8 cellular contexts compared by ENCODE assay signal in the genomic region with DNA sequence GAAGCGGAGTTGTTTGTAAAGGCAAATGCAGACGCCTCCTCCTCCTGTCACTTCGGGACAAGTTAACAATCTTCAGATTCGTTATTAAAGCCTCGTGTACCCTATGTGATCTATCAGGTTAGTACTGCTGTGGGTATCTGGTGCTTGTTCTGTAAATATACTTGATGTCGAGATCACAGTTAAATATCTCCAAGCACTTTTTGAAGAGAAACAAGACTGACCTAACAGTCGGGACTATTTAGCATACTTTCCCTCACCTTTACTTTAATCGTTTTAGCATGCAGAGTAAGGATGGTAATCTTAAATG. TPM values are rescaled to one million over a fixed set of nuclear protein-coding genes. Genes with fewer than 3 reads are reported as not detected.
A peak's percentile ranks its signal among the peaks of the same experiment; 100 is the strongest.
DNase-seq lines count a peak whose midpoint lies in the region; ATAC-seq and TF ChIP-seq lines count a peak whose summit lies in the region.

No MANE protein-coding gene starts in this region.

- no peak overlapping the region for H3K4ac ChIP-seq in neuronal stem cell (ENCODE audit: low read length)

- H2BK5ac ChIP-seq in neuronal stem cell (ENCODE audit: low read length): no peak overlapping the region

- H2BK12ac ChIP-seq in neuronal stem cell (ENCODE audit: low read length): no peak overlapping the region

- no peaks in the 10 kb centered on the region for H3K9me3 Mint-ChIP-seq in Caco-2 (ENCODE audit: unreplicated experiment)
- no peaks in the 10 kb centered on the region for H3K9me3 Mint-ChIP-seq in effector memory CD8-positive, alpha-beta T cell

- no peak overlapping the region for H3K14ac ChIP-seq in neuronal stem cell (ENCODE audit: low read length)

- H3K4me1 Mint-ChIP-seq in Caco-2 (ENCODE audit: low read depth, unreplicated experiment): peaks cover 7% of the 10 kb centered on the region
- H3K4me1 Mint-ChIP-seq in effector memory CD8-positive, alpha-beta T cell (ENCODE audit: low read depth in 2 of 2): peaks cover 20 to 24% of the 10 kb centered on the region in 2 donors

- TF ChIP-seq CTCF in Caco-2 (IDR thresholded peaks at IDR 0.05; ENCODE audit: insufficient read depth in 1 of 2, low read depth in 1 of 2, low read length in 1 of 2, severe bottlenecking in 1 of 2, unreplicated experiment in 1 of 2): no peak

- H3K4me2 ChIP-seq in neuronal stem cell (ENCODE audit: insufficient read depth, low read length, poor library complexity, severe bottlenecking): peak overlapping the region; percentile 58

- no peaks in the 10 kb centered on the region for H3K27me3 ChIP-seq in Caco-2 (replicated peaks; ENCODE audit: control insufficient read depth, insufficient read depth, low read length)
- H3K27me3 ChIP-seq in neuronal stem cell (ENCODE audit: control insufficient read depth in 3 of 3, insufficient read depth in 3 of 3, low read depth in 1 of 3, low read length in 3 of 3): no peaks in the 10 kb centered on the region

- no peaks in the 10 kb centered on the region for H3K79me1 ChIP-seq in neuronal stem cell (ENCODE audit: low read depth, low read length)

- no peak overlapping the region for H3K23ac ChIP-seq in neuronal stem cell (ENCODE audit: low read depth, low read length, poor library complexity)

- POLR2A ChIA-PET in Caco-2 (lab: Charles Lee): interaction anchor here (1.2 kb wide), 3 partner anchors 109 to 238 kb away, joined by 4 to 10 read pairs (median 7); a partner anchor contains a TSS

- no CpG with 5 or more reads among the region's 8 CpGs for WGBS in neuronal stem cell (ENCODE audit: extremely low coverage in 2 of 2, insufficient read length in 2 of 2, insufficient replicate concordance in 1 of 2), 2 donors

- no peak overlapping the region for H2AK5ac ChIP-seq in neuronal stem cell (ENCODE audit: low read depth, low read length)

- no TSS peak for BruUV-seq in Caco-2 (replicated peaks; lab: Mats Ljungman, UMichigan)

- H2AFZ ChIP-seq in neuronal stem cell (ENCODE audit: low read length): peak overlapping the region; percentile 90

- no peaks in the 10 kb centered on the region for H3K27me3 Mint-ChIP-seq in Caco-2 (ENCODE audit: insufficient read depth, unreplicated experiment)
- peaks cover 12 to 16% of the 10 kb centered on the region in 2 donors for H3K27me3 Mint-ChIP-seq in effector memory CD8-positive, alpha-beta T cell

- no peak overlapping the region for H4K8ac ChIP-seq in neuronal stem cell (ENCODE audit: low read depth, low read length)

- H3K9me3 ChIP-seq in Caco-2 (no peaks in the 10 kb centered on the region), neuronal stem cell (replicated peaks in 1 of 2; ENCODE audit: control insufficient read depth in 2 of 2, insufficient read depth in 1 of 2, low read depth in 1 of 2, low read length in 2 of 2) (no peaks in the 10 kb centered on the region)

- CTCF ChIA-PET in Caco-2 (lab: Charles Lee): no interaction called here

- no peak overlapping the region for H2BK120ac ChIP-seq in neuronal stem cell (ENCODE audit: low read depth, low read length)

- no peak overlapping the region for H4K91ac ChIP-seq in neuronal stem cell (ENCODE audit: low read depth, low read length, poor library complexity)

- DNase-seq in Caco-2: no peak
- DNase-seq in MV-4-11 (lab: John Stamatoyannopoulos, UW): peak; percentile 41
- no peak for DNase-seq in effector memory CD8-positive, alpha-beta T cell
- no peak for DNase-seq in neuronal stem cell (ENCODE audit: low spot score)
- no peak for DNase-seq in posterior vena cava (ENCODE audit: low spot score)
- DNase-seq in amygdala (lab: John Stamatoyannopoulos, UW): no peak

- no peak overlapping the region for H3K18ac ChIP-seq in neuronal stem cell (ENCODE audit: low read length)

- no peak overlapping the region for H3K27ac ChIP-seq in neuronal stem cell (replicated peaks; ENCODE audit: low read length)

- peak overlapping the region; percentile 75 for H3K27ac Mint-ChIP-seq in Caco-2 (ENCODE audit: unreplicated experiment)
- peak overlapping the region; percentile 87 to 91 for H3K27ac Mint-ChIP-seq in effector memory CD8-positive, alpha-beta T cell

- intact Hi-C loops in Caco-2 (cut with micrococcal nuclease; ENCODE audit: unreplicated experiment): loop anchor here (10.0 kb wide), 1 partner anchor 291 kb away; no protein-coding TSS in a partner anchor
- intact Hi-C loops in posterior vena cava (cut with DNase I): loop anchor here in 1 of 2 donors (2.0 kb wide), 1 partner anchor 239 kb away; a partner anchor contains a TSS

- H3K9ac ChIP-seq in neuronal stem cell (ENCODE audit: low read depth, low read length, poor library complexity): no peak overlapping the region

- no peak overlapping the region for H2BK15ac ChIP-seq in neuronal stem cell (ENCODE audit: low read length)

- H3K4me3 ChIP-seq in Caco-2 (ENCODE audit: low read depth, low read length): peak overlapping the region; percentile 90
- H3K4me3 ChIP-seq in neuronal stem cell (ENCODE audit: low read length in 2 of 2): peak overlapping the region; percentile 75 to 91

- H3K36me3 ChIP-seq in Caco-2 (ENCODE audit: control insufficient read depth, insufficient read depth, low read length) (no peaks in the 10 kb centered on the region), neuronal stem cell (replicated peaks in 1 of 2; ENCODE audit: control insufficient read depth in 2 of 2, insufficient read depth in 2 of 2, low read length in 2 of 2) (peaks cover 0 to 4% of the 10 kb centered on the region in 2 donors)

- no peak for ATAC-seq in effector memory CD8-positive, alpha-beta T cell (replicated peaks)
- ATAC-seq in GM19023 (IDR thresholded peaks at IDR 0.05; ENCODE audit: unreplicated experiment) (no peak), GM19035 (IDR thresholded peaks at IDR 0.05; ENCODE audit: unreplicated experiment) (no peak)

- H3K4me1 ChIP-seq in Caco-2: peaks cover 4% of the 10 kb centered on the region; the same call in 1 of the 2 replicates
- peaks cover 0 to 3% of the 10 kb centered on the region in 2 donors for H3K4me1 ChIP-seq in neuronal stem cell (ENCODE audit: control insufficient read depth in 2 of 2, insufficient read depth in 1 of 2, low read depth in 1 of 2, low read length in 2 of 2)

- peaks cover 10% of the 10 kb centered on the region for H3K36me3 Mint-ChIP-seq in Caco-2 (ENCODE audit: insufficient read depth, unreplicated experiment)
- H3K36me3 Mint-ChIP-seq in effector memory CD8-positive, alpha-beta T cell (ENCODE audit: insufficient read depth): peaks cover 15% of the 10 kb centered on the region

- H3K4me3 Mint-ChIP-seq in Caco-2 (ENCODE audit: unreplicated experiment): peak overlapping the region; percentile 79
- peak overlapping the region; percentile 87 to 97 for H3K4me3 Mint-ChIP-seq in effector memory CD8-positive, alpha-beta T cell

RNA-seq across cellular contexts. Expression of a gene that starts 0.7 kb away (rescaled TPM):
- total RNA-seq in Caco-2 (2022) (11.7 and 12.8 TPM in 2 replicates), posterior vena cava (10 to 100 TPM; 25.8 to 27.2 TPM)
- 14.1 TPM for polyA plus RNA-seq in neuronal stem cell (2013, experiment 1 of 2)
- polyA plus RNA-seq in neuronal stem cell (2013, experiment 2 of 2): 14.2 TPM

RNA-seq across cellular contexts. Expression of a gene that starts 45.8 kb away (rescaled TPM):
- total RNA-seq in Caco-2 (2022) (not detected in 2 replicates), posterior vena cava (under 1 TPM; 0.14 to 0.42 TPM)
- polyA plus RNA-seq in neuronal stem cell (2013, experiment 1 of 2): 4.4 TPM
- 4.8 TPM for polyA plus RNA-seq in neuronal stem cell (2013, experiment 2 of 2)
